ENCODE assay signal across 8 cellular contexts in genomic region chr14:24678801-24679247, GRCh38. TPM values are rescaled to one million over a fixed set of nuclear protein-coding genes. Genes with fewer than 3 reads are reported as not detected.
A peak's percentile ranks its signal among the peaks of the same experiment; 100 is the strongest.
DNase-seq lines count a peak whose midpoint lies in the region; ATAC-seq, FAIRE-seq and TF ChIP-seq lines count a peak whose summit lies in the region.

No MANE protein-coding gene starts in this region.

- H3K9me3 ChIP-seq in A673 (ENCODE audit: low read depth, low read length, poor library complexity, severe bottlenecking) (no peaks in the 10 kb centered on the region), GM12878 (replicated peaks; ENCODE audit: control insufficient read depth, insufficient read depth, low read length) (no peaks in the 10 kb centered on the region), small intestine (ENCODE audit: control insufficient read depth, low read depth) (no peaks in the 10 kb centered on the region)

- peak; percentile 85 for TF ChIP-seq RAD21 in GM12878 (IDR thresholded peaks at IDR 0.05; ENCODE audit: insufficient read depth, low read depth, low read length)

- H3K4me2 ChIP-seq in GM12878 (ENCODE audit: control insufficient read depth, insufficient read depth) = peak overlapping the region; percentile 48

- peaks cover 42% of the 10 kb centered on the region for H3K27me3 ChIP-seq in A673 (replicated peaks; ENCODE audit: insufficient read depth, low read depth, low read length, poor library complexity)
- H3K27me3 ChIP-seq in GM12878 (replicated peaks in 1 of 2; ENCODE audit: control insufficient read depth in 2 of 2, insufficient read depth in 2 of 2, low read length in 1 of 2) = no peaks in the 10 kb centered on the region
- H3K27me3 ChIP-seq in small intestine (ENCODE audit: control insufficient read depth in 2 of 2, insufficient read depth in 2 of 2, low read length in 2 of 2) = no peaks in the 10 kb centered on the region

- peak; percentile 74 for ATAC-seq in GM18508 (IDR thresholded peaks at IDR 0.05; ENCODE audit: insufficient read depth, unreplicated experiment)
- peak; percentile 57 for ATAC-seq in HG03025 (IDR thresholded peaks at IDR 0.05; ENCODE audit: low FRiP score, unreplicated experiment)
- peak; percentile 88 for ATAC-seq in GM12878

- TF ChIP-seq CTCF in A673 (conservative IDR thresholded peaks at IDR 0.05; ENCODE audit: low read depth, low read length) = peak; percentile 100
- TF ChIP-seq CTCF in GM12878 (IDR thresholded peaks at IDR 0.05 in 2 of 3, conservative IDR thresholded peaks at IDR 0.05 in 1 of 3; ENCODE audit: control insufficient read depth in 2 of 3, extremely low read depth in 1 of 3, insufficient read depth in 1 of 3, low read depth in 3 of 3, low read length in 3 of 3) = peak; percentile 94 to 100 (median 98); a peak in 5 of 6 replicates

- no peak for TF ChIP-seq EP300 in GM12878 (IDR thresholded peaks at IDR 0.05; ENCODE audit: borderline replicate concordance in 1 of 2, control insufficient read depth in 1 of 2, low read depth in 2 of 2, low read length in 2 of 2)

- BruUV-seq in A673 (replicated peaks; lab: Mats Ljungman, UMichigan) = no TSS peak
- no TSS peak for BruUV-seq in GM12878 (replicated peaks; lab: Mats Ljungman, UMichigan)

- SMC1A ChIA-PET in GM12878 (lab: Charles Lee; ENCODE audit: uncharacterized antibody, unreplicated experiment) = interaction anchor here (0.7 to 1.2 kb wide), 10 partner anchors 11 to 470 kb away, joined by 3 to 6 read pairs (median 4); no protein-coding TSS in a partner anchor

- H2AFZ ChIP-seq in GM12878 (ENCODE audit: control insufficient read depth, low read depth, low read length) = peak overlapping the region; percentile 61; the same call in 1 of the 2 replicates

- intact Hi-C loops in A673 (cut with micrococcal nuclease; ENCODE audit: unreplicated experiment) (no loop called here), GM12878 (cut with micrococcal nuclease; ENCODE audit: unreplicated experiment) (loop anchor here (1.0 to 2.0 kb wide), 2 partner anchors 74 to 198 kb away; no protein-coding TSS in a partner anchor)

- 10% methylated on average over 11 of the region's 11 CpGs for WGBS in GM12878 (ENCODE audit: insufficient coverage, insufficient replicate concordance, low lambda C conversion rate, missing lambda C conversion rate)
- 1 to 2% (median 1%) methylated on average over 11 of the region's 11 CpGs for WGBS in small intestine, 3 donors

- POLR2A ChIA-PET in A673 (lab: Charles Lee; ENCODE audit: low non-redundant PET) (no interaction called here), GM12878 (lab: Charles Lee) (no interaction called here)

- H3K36me3 ChIP-seq in A673 (ENCODE audit: insufficient read depth, low read length, poor library complexity, severe bottlenecking) (no peaks in the 10 kb centered on the region), GM12878 (ENCODE audit: control insufficient read depth in 2 of 2, insufficient read depth in 2 of 2, low read length in 1 of 2) (no peaks in the 10 kb centered on the region), small intestine (ENCODE audit: control insufficient read depth in 2 of 2, insufficient read depth in 2 of 2, low read length in 2 of 2) (no peaks in the 10 kb centered on the region)

- no peaks in the 10 kb centered on the region for H4K20me1 ChIP-seq in GM12878 (ENCODE audit: control insufficient read depth, insufficient read depth)

- RAD21 ChIA-PET in GM12878 (lab: Charles Lee; ENCODE audit: unreplicated experiment) = interaction anchor here (1.0 to 2.0 kb wide), 3 partner anchors 12 to 73 kb away, joined by 3 to 8 read pairs (median 3); no protein-coding TSS in a partner anchor

- CTCF ChIA-PET in A673 (lab: Charles Lee) = no interaction called here
- CTCF ChIA-PET in GM12878 (lab: Yijun Ruan, JAX) = interaction anchor here (0.7 to 6.5 kb wide), 28 partner anchors 8 to 559 kb away, joined by 3 to 49 read pairs (median 4); partner anchors contain the start of genes GZMB and GZMH

- H3K4me3 ChIP-seq in A673 (ENCODE audit: low read depth, low read length, poor library complexity, severe bottlenecking) (no peak overlapping the region), GM12878 (peak overlapping the region; percentile 60; the same call in 1 of the 2 replicates), small intestine (ENCODE audit: low read depth in 1 of 2, low read length in 2 of 2) (peak overlapping the region in 1 of 2 donors; percentile 28)

- in situ Hi-C loops in GM12878 (cut with MboI) = loop anchor here (5.0 kb wide), 1 partner anchor 72 kb away; the partner anchor contains the start of gene GZMH

- H3K27ac ChIP-seq in A673 (ENCODE audit: low read depth, low read length, poor library complexity, severe bottlenecking) (no peak overlapping the region), GM12878 (ENCODE audit: control insufficient read depth, insufficient read depth) (peak overlapping the region; percentile 3; the same call in 1 of the 2 replicates), small intestine (ENCODE audit: low read depth in 1 of 2, low read length in 1 of 2) (no peak overlapping the region)

- H3K9ac ChIP-seq in GM12878 (ENCODE audit: control insufficient read depth, insufficient read depth, low read length) = peak overlapping the region; percentile 38

- no peaks in the 10 kb centered on the region for H3K79me2 ChIP-seq in GM12878 (ENCODE audit: control insufficient read depth, insufficient read depth, low read length)

- no peak for TF ChIP-seq POLR2A in GM12878 (IDR thresholded peaks at IDR 0.05; ENCODE audit: low read depth, low read length)

- H3K4me1 ChIP-seq in A673 (ENCODE audit: insufficient read depth, low read length, poor library complexity, severe bottlenecking) = no peaks in the 10 kb centered on the region
- peaks cover 9% of the 10 kb centered on the region for H3K4me1 ChIP-seq in GM12878 (ENCODE audit: control insufficient read depth, insufficient read depth, low read length)
- H3K4me1 ChIP-seq in small intestine (ENCODE audit: control insufficient read depth in 2 of 2, insufficient read depth in 1 of 2, low read depth in 1 of 2, low read length in 1 of 2) = no peaks in the 10 kb centered on the region

- FAIRE-seq in GM12878 (lab: Jason Lieb, UNC) (peak; percentile 92), small intestine (lab: Jason Lieb, UNC) (peak; percentile 67)

- DNase-seq in A673 (ENCODE audit: low spot score) (peak; percentile 91), NCI-H2029 (lab: John Stamatoyannopoulos, UW) (peak; percentile 95), T1000 (lab: John Stamatoyannopoulos, UW) (peak; percentile 21), GM12878 (ENCODE audit: low read depth, low spot score) (peak; percentile 72), iPS DF 4.7 (ENCODE audit: extremely low read depth, low spot score) (peak; percentile 51), small intestine (peak; percentile 91)

TF ChIP-seq in GM12878, 131 proteins besides CTCF, POLR2A, EP300 and RAD21 (continues in another document):
- TF ChIP-seq SKIL (IDR thresholded peaks at IDR 0.05; ENCODE audit: low read depth, poor library complexity, severe bottlenecking) (peak; percentile 48), POU2F2 (IDR thresholded peaks at IDR 0.05; ENCODE audit: borderline replicate concordance, low read depth, low read length) (peak; percentile 35; the same call in 1 of the 3 replicates), IRF4 (IDR thresholded peaks at IDR 0.05; ENCODE audit: low read depth, low read length) (peak; percentile 31; the same call in 1 of the 2 replicates), NR2F1 (conservative IDR thresholded peaks at IDR 0.05) (no peak), RB1 (IDR thresholded peaks at IDR 0.05; ENCODE audit: borderline replicate concordance) (peak; percentile 85; the same call in 1 of the 2 replicates), SMARCA5 (IDR thresholded peaks at IDR 0.05) (peak; percentile 57; the same call in 1 of the 2 replicates), ATF7 (IDR thresholded peaks at IDR 0.05; ENCODE audit: low read depth) (no peak), SPI1 (IDR thresholded peaks at IDR 0.05; ENCODE audit: borderline replicate concordance, insufficient read depth, low read depth, low read length) (peak; percentile 32; the same call in 1 of the 2 replicates), IKZF2 (IDR thresholded peaks at IDR 0.05) (peak in 1 of 2 experiments; percentile 36; a peak in 1 of 4 replicates), TARDBP (IDR thresholded peaks at IDR 0.05; ENCODE audit: borderline replicate concordance) (no peak), RFX5 (IDR thresholded peaks at IDR 0.05; ENCODE audit: low read depth, low read length) (peak; percentile 59; the same call in 1 of the 2 replicates)

RNA-seq across cellular contexts. Expression of gene GZMB, which starts 44.8 kb away (rescaled TPM):
- total RNA-seq in A673 (2021) = not detected in 2 replicates
- not detected in 2 replicates for total RNA-seq in GM12878 (2013; cell fraction: nucleolus; rRNA removed)
- not detected in 2 replicates for total RNA-seq in GM12878 (2014; rRNA removed)
- not detected in 2 replicates for total RNA-seq in GM12878 (2014; rRNA removed; fragmentation: Illumina TruSeq; extraction: Trizol)
- 0.87 and 1.1 TPM in 2 replicates for total RNA-seq in GM12878 (2021)
- not detected for polyA plus RNA-seq in GM12878 (2011; ENCODE audit: low read depth)
- polyA plus RNA-seq in GM12878 (2011; rRNA removed) = not detected in 2 replicates
- 0.10 TPM in 1 of 2 replicates, not detected in the other for polyA plus RNA-seq in GM12878 (2011; cell fraction: cytosol; rRNA removed)
- not detected in 2 replicates for polyA plus RNA-seq in GM12878 (2011; cell fraction: nucleus; rRNA removed)
- 0.25 and 0.85 TPM in 2 replicates for polyA plus RNA-seq in GM12878 (2012)
- 0.38 TPM in 1 of 2 replicates, not detected in the other for polyA plus RNA-seq in GM12878 (2014; fragmentation: Illumina TruSeq; extraction: Trizol)
- polyA plus RNA-seq in GM12878 (2014; fragmentation: Nextera tagmentation; extraction: Ambion mirVana) = under 1 TPM in 1 of 2 experiments, not detected in 1; 0.19 TPM
- polyA plus RNA-seq in GM12878 (2014; rRNA removed) = not detected in 2 replicates
- polyA plus RNA-seq in GM12878 (2016; fragmentation: Nextera tagmentation; extraction: Ambion mirVana) = not detected
- not detected in 2 replicates for polyA minus RNA-seq in GM12878 (2011; rRNA and poly(A)+ RNA removed)
- polyA minus RNA-seq in GM12878 (2011; cell fraction: cytosol; rRNA and poly(A)+ RNA removed) = not detected in 2 replicates
- polyA minus RNA-seq in GM12878 (2011; cell fraction: nucleus; rRNA and poly(A)+ RNA removed) = not detected in 2 replicates
- 1 to 10 TPM in 2 of 3 donors, not detected in 1; 1.6 to 1.7 TPM for polyA plus RNA-seq in small intestine

Comparison
In these comparisons a context has a peak if more than half of its experiments do, and no peak if none do; other contexts are left out.
1. DNase-seq: peak in every context shown above with its lines; median percentile 95 in NCI-H2029; 91 in A673; 91 in small intestine; 72 in GM12878; 51 in iPS DF 4.7; 21 in T1000.